Comparison of ENCODE assay signal across 8 cellular contexts in genomic region chr15:40764766-40765136, GRCh38. TPM values are rescaled to one million over a fixed set of nuclear protein-coding genes. Genes with fewer than 3 reads are reported as not detected.
DNase-seq lines count a peak whose midpoint lies in the region; ATAC-seq and TF ChIP-seq lines count a peak whose summit lies in the region.
"Had no signal": no experiment of that assay in that cellular context is flagged by ENCODE, and none has a peak within 500 bp of the region (broad histone marks: within the 10 kb centered on the region; RNA-seq: fewer than 3 reads in every experiment).

No MANE protein-coding gene starts in this region.

- CTCF ChIA-PET in activated CD4-positive, alpha-beta memory T cell treated with anti-CD3 and anti-CD28 coated beads, Interleukin-2, amount 10 ng/mL, durations not matched to agents 7 days and 5 days (lab: Charles Lee), result interaction anchor here (0.7 to 2.8 kb wide), 10 partner anchors 13 to 131 kb away, joined by 3 to 10 read pairs (median 5); partner anchors contain the start of genes DNAJC17, RAD51 and ZFYVE19

- H3K36me3 ChIP-seq in HUES48 (ENCODE audit: control insufficient read depth, insufficient read depth, low read length) (peaks cover 4% of the 10 kb centered on the region), iPS-15b (ENCODE audit: control insufficient read depth, insufficient read depth, low read length) (peaks cover 9% of the 10 kb centered on the region), smooth muscle cell (ENCODE audit: low read depth) (no peaks in the 10 kb centered on the region)

- peak overlapping the region; percentile 95 for H3K4me2 ChIP-seq in smooth muscle cell

- H3K27me3 Mint-ChIP-seq in activated CD4-positive, alpha-beta memory T cell treated with anti-CD3 and anti-CD28 coated beads, Interleukin-2, amount 10 ng/mL, durations not matched to agents 7 days and 5 days, result no peaks in the 10 kb centered on the region

- 48% methylated on average over 6 of the region's 6 CpGs for WGBS in smooth muscle cell (ENCODE audit: low lambda C conversion rate)

- H4K20me1 ChIP-seq in smooth muscle cell (ENCODE audit: low read depth), result no peaks in the 10 kb centered on the region

- H3K9ac ChIP-seq in HUES48 (ENCODE audit: low read depth, low read length) (peak overlapping the region; percentile 61), iPS-15b (ENCODE audit: low read depth, low read length) (peak overlapping the region; percentile 47), smooth muscle cell (ENCODE audit: low read depth) (no peak overlapping the region)

- H3K27ac Mint-ChIP-seq in activated CD4-positive, alpha-beta memory T cell treated with anti-CD3 and anti-CD28 coated beads, Interleukin-2, amount 10 ng/mL, durations not matched to agents 7 days and 5 days, result peak overlapping the region; percentile 83

- H3K27me3 ChIP-seq in HUES48 (ENCODE audit: control insufficient read depth, insufficient read depth, low read length) (0 out of 2 replicates have a peak, but pooled peaks cover 3% of the 10 kb centered on the region), iPS-15b (ENCODE audit: control insufficient read depth, insufficient read depth, low read length) (peaks cover 2% of the 10 kb centered on the region), smooth muscle cell (ENCODE audit: low read depth) (no peaks in the 10 kb centered on the region)

- H3K4me3 Mint-ChIP-seq in activated CD4-positive, alpha-beta memory T cell treated with anti-CD3 and anti-CD28 coated beads, Interleukin-2, amount 10 ng/mL, durations not matched to agents 7 days and 5 days, result peak overlapping the region; percentile 76

- no peak overlapping the region for H2AFZ ChIP-seq in smooth muscle cell (ENCODE audit: low read depth)

- TF ChIP-seq CTCF in smooth muscle cell (IDR thresholded peaks at IDR 0.05; ENCODE audit: borderline replicate concordance, insufficient read depth, poor library complexity, severe bottlenecking), result no peak

- H3K27ac ChIP-seq in HUES48 (ENCODE audit: low read depth, low read length) (peak overlapping the region; percentile 56), smooth muscle cell (ENCODE audit: low read depth) (peak overlapping the region; percentile 0)

- no peaks in the 10 kb centered on the region for H3K9me3 Mint-ChIP-seq in activated CD4-positive, alpha-beta memory T cell treated with anti-CD3 and anti-CD28 coated beads, Interleukin-2, amount 10 ng/mL, durations not matched to agents 7 days and 5 days

- H3K79me2 ChIP-seq in smooth muscle cell (ENCODE audit: low read depth), result no peaks in the 10 kb centered on the region

- peaks cover 51% of the 10 kb centered on the region for H3K4me1 Mint-ChIP-seq in activated CD4-positive, alpha-beta memory T cell treated with anti-CD3 and anti-CD28 coated beads, Interleukin-2, amount 10 ng/mL, durations not matched to agents 7 days and 5 days

- no peak for DNase-seq in activated CD4-positive, alpha-beta memory T cell treated with anti-CD3 and anti-CD28 coated beads, Interleukin-2, amount 10 ng/mL, durations not matched to agents 7 days and 5 days
- DNase-seq in smooth muscle cell (lab: John Stamatoyannopoulos, UW; ENCODE audit: unreplicated experiment) (no peak), NCI-H82 treated with DMSO at 0.1 percent for 48 hours (lab: John Stamatoyannopoulos, UW; ENCODE audit: unreplicated experiment) (no peak), GOT3 (lab: John Stamatoyannopoulos, UW) (no peak)

- H3F3A ChIP-seq in smooth muscle cell (ENCODE audit: low read depth), result peaks cover 7% of the 10 kb centered on the region

- POLR2A ChIA-PET in activated CD4-positive, alpha-beta memory T cell treated with anti-CD3 and anti-CD28 coated beads, Interleukin-2, amount 10 ng/mL, durations not matched to agents 7 days and 5 days (lab: Charles Lee), result interaction anchor here (0.6 to 4.9 kb wide), 16 partner anchors 8 to 195 kb away, joined by 3 to 36 read pairs (median 6); partner anchors contain the start of genes RAD51, RMDN3 and RPUSD2

- H3K4me3 ChIP-seq in HUES48 (ENCODE audit: low read depth, low read length) (peak overlapping the region; percentile 76), iPS-15b (ENCODE audit: low read depth, low read length) (peak overlapping the region; percentile 76), smooth muscle cell (peak overlapping the region; percentile 57)

- H3K36me3 Mint-ChIP-seq in activated CD4-positive, alpha-beta memory T cell treated with anti-CD3 and anti-CD28 coated beads, Interleukin-2, amount 10 ng/mL, durations not matched to agents 7 days and 5 days (ENCODE audit: low read depth), result peaks cover 7% of the 10 kb centered on the region

- H3K4me1 ChIP-seq in HUES48 (ENCODE audit: control insufficient read depth, insufficient read depth, low read length) (peaks cover 28% of the 10 kb centered on the region), iPS-15b (ENCODE audit: control insufficient read depth, insufficient read depth, low read length) (peaks cover 16% of the 10 kb centered on the region), smooth muscle cell (ENCODE audit: low read depth) (peaks cover 9% of the 10 kb centered on the region)

- H3K9me3 ChIP-seq in HUES48 (ENCODE audit: control insufficient read depth, insufficient read depth, low read length) (no peaks in the 10 kb centered on the region), iPS-15b (ENCODE audit: control insufficient read depth, insufficient read depth, low read length) (no peaks in the 10 kb centered on the region), smooth muscle cell (replicated peaks; ENCODE audit: low read depth) (no peaks in the 10 kb centered on the region)

- no peak for ATAC-seq in GM21390 (IDR thresholded peaks at IDR 0.05; ENCODE audit: unreplicated experiment)

RNA-seq across cellular contexts. Expression of gene GCHFR, which starts 0.9 kb away (rescaled TPM):
- 10 to 100 TPM; 39.4 to 39.6 TPM for total RNA-seq in activated CD4-positive, alpha-beta memory T cell treated with anti-CD3 and anti-CD28 coated beads, Interleukin-2, amount 10 ng/mL, durations not matched to agents 7 days and 5 days
- 9.1 and 12.4 TPM in 2 replicates for total RNA-seq in smooth muscle cell
- 8.9 and 19.0 TPM in 2 replicates for polyA plus RNA-seq in smooth muscle cell

RNA-seq across cellular contexts. Expression of gene C15orf62, which starts 5.0 kb away (rescaled TPM):
- 1 to 10 TPM; 1.1 to 1.2 TPM for total RNA-seq in activated CD4-positive, alpha-beta memory T cell treated with anti-CD3 and anti-CD28 coated beads, Interleukin-2, amount 10 ng/mL, durations not matched to agents 7 days and 5 days
- 0.09 and 0.63 TPM in 2 replicates for total RNA-seq in smooth muscle cell
- 0.35 and 0.74 TPM in 2 replicates for polyA plus RNA-seq in smooth muscle cell
- total RNA-seq: occipital lobe had no signal

RNA-seq across cellular contexts. Expression of gene RMDN3, which starts 9.7 kb away (rescaled TPM):
- 10 to 100 TPM; 28.4 to 30.5 TPM for total RNA-seq in activated CD4-positive, alpha-beta memory T cell treated with anti-CD3 and anti-CD28 coated beads, Interleukin-2, amount 10 ng/mL, durations not matched to agents 7 days and 5 days
- 11.0 and 12.8 TPM in 2 replicates for total RNA-seq in smooth muscle cell
- 20.0 and 25.1 TPM in 2 replicates for polyA plus RNA-seq in smooth muscle cell

RNA-seq across cellular contexts. Expression of gene ZFYVE19, which starts 42.1 kb away (rescaled TPM):
- total RNA-seq in activated CD4-positive, alpha-beta memory T cell treated with anti-CD3 and anti-CD28 coated beads, Interleukin-2, amount 10 ng/mL, durations not matched to agents 7 days and 5 days, result 10 to 100 TPM; 27.2 to 29.8 TPM
- total RNA-seq in smooth muscle cell, result 16.5 and 18.1 TPM in 2 replicates
- polyA plus RNA-seq in smooth muscle cell, result 30.1 and 31.9 TPM in 2 replicates

RNA-seq across cellular contexts. Expression of gene DNAJC17, which starts 42.5 kb away (rescaled TPM):
- 10 to 100 TPM; 35.8 to 37.8 TPM for total RNA-seq in activated CD4-positive, alpha-beta memory T cell treated with anti-CD3 and anti-CD28 coated beads, Interleukin-2, amount 10 ng/mL, durations not matched to agents 7 days and 5 days
- total RNA-seq in smooth muscle cell, result 23.7 and 25.0 TPM in 2 replicates
- polyA plus RNA-seq in smooth muscle cell, result 33.6 and 35.3 TPM in 2 replicates
